In the genomic region with DNA sequence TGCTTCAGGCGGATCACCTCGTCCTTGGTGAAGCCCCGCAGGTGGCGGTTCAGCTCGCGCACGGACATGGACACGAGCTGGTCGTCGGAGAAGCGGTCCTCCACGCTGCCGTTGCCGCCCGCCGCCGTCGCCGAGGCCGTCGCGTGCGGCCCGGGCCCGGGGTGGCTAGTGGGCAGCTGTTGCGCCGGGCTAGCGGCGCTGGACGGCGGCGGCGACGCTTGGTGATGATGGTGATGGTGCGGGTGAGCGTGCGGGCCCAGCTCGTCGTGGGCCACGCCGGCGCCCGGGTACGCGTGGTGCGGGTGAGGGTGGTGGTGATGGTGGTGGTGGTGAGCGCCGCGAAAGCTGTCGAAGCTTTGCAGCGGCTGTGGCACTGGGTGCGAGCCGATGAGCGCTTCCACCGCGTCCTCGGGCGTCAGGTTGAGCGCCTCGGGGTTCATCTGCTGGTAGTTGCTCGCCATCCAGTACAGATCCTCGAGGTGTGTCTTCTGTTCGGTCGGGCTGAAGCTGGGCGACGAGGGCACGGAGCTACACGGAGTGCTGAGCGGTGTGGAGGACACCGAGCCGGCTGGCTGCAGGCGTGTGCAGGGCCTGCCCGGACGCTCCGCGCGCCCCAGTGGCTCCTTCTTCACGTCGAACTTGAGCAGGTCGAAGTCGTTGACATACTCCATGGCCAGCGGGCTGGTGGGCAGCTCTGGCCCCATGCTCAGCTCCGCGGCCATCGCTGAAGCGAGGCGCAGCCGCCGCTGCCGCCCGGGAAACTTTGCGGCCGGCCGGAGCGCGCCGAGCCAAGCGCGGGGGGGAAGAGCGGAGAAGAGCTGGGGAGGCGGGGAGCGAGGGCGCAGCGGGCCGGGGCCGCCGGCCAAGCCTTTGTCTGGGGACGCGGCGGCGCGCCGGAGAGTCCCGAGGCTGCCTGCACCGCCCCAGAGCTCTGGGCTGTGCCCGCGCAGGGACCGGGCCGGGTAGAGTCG, we compare ENCODE assay signal across 8 cellular contexts. TPM values are rescaled to one million over a fixed set of nuclear protein-coding genes. Genes with fewer than 3 reads are reported as not detected.
DNase-seq lines count a peak whose midpoint lies in the region; ATAC-seq and TF ChIP-seq lines count a peak whose summit lies in the region.

No MANE protein-coding gene starts in this region.

- H3K4me3 ChIP-seq in BLaER1 (peak overlapping the region; percentile 73), Loucy (ENCODE audit: low read length, poor library complexity, severe bottlenecking) (peak overlapping the region; percentile 83), dorsolateral prefrontal cortex (peak overlapping the region; percentile 50 to 82 (median 68)), aorta (ENCODE audit: low read length in 2 of 2) (peak overlapping the region; percentile 31 to 54)

- TF ChIP-seq CTCF in Loucy (conservative IDR thresholded peaks at IDR 0.05; ENCODE audit: low read length) (no peak), dorsolateral prefrontal cortex (IDR thresholded peaks at IDR 0.05 in 54 of 56, conservative IDR thresholded peaks at IDR 0.05 in 2 of 56; ENCODE audit: low read depth in 1 of 56, partially characterized antibody in 56 of 56) (peak in 3 of 56 donors; percentile 5 to 7 (median 6))

- H3K4me1 ChIP-seq in BLaER1 (peaks cover 14% of the 10 kb centered on the region), Loucy (ENCODE audit: insufficient read depth, low read length, poor library complexity, severe bottlenecking) (peaks cover 14% of the 10 kb centered on the region), aorta (ENCODE audit: control insufficient read depth in 1 of 2, insufficient read depth in 2 of 2, low read length in 2 of 2) (no peaks in the 10 kb centered on the region)

- H3K9me3 ChIP-seq in BLaER1 (0 out of 2 replicates have a peak, but pooled peaks cover 6% of the 10 kb centered on the region), Loucy (ENCODE audit: insufficient read depth, low read depth, low read length) (no peaks in the 10 kb centered on the region), aorta (ENCODE audit: control insufficient read depth, low read length) (no peaks in the 10 kb centered on the region)

- 0 to 1% methylated on average over 108 to 120 of the region's 120 CpGs for WGBS in aorta, 2 donors

- H3K27me3 ChIP-seq in BLaER1 (peaks cover 89% of the 10 kb centered on the region), Loucy (ENCODE audit: insufficient read depth, low read length, poor library complexity, severe bottlenecking) (no peaks in the 10 kb centered on the region), dorsolateral prefrontal cortex (peaks cover 0 to 80% (median 45%) of the 10 kb centered on the region in 45 donors), aorta (ENCODE audit: control insufficient read depth in 1 of 2, insufficient read depth in 2 of 2, low read length in 1 of 2) (no peaks in the 10 kb centered on the region)

- H3K79me2 ChIP-seq in Loucy (ENCODE audit: insufficient read depth, low read length) = no peaks in the 10 kb centered on the region; the same call in 1 of the 2 replicates

- H3F3A ChIP-seq in Loucy (ENCODE audit: low read depth) = 0 out of 2 replicates have a peak, but pooled peaks cover 4% of the 10 kb centered on the region

- H3K9ac ChIP-seq in BLaER1 = peak overlapping the region; percentile 65; the same call in 1 of the 2 replicates
- H3K9ac ChIP-seq in Loucy (ENCODE audit: low read depth, low read length, poor library complexity, severe bottlenecking) = peak overlapping the region; percentile 73

- ATAC-seq in aorta (ENCODE audit: low FRiP score) = peak; percentile 0
- no peak for ATAC-seq in HG03378 (IDR thresholded peaks at IDR 0.05; ENCODE audit: unreplicated experiment)

- no peak overlapping the region for H3K27ac ChIP-seq in BLaER1
- peak overlapping the region; percentile 52 to 99 (median 94) for H3K27ac ChIP-seq in dorsolateral prefrontal cortex
- H3K27ac ChIP-seq in aorta (ENCODE audit: low read depth in 1 of 2, low read length in 2 of 2) = peak overlapping the region; percentile 19 to 42

- DNase-seq in dorsolateral prefrontal cortex (peak in 1 of 10 donors; percentile 53), mesenteric fat pad (ENCODE audit: low spot score) (peak; percentile 90), aorta (peak; percentile 75 to 82), NCI-H2029 (lab: John Stamatoyannopoulos, UW) (no peak), NCI-H510A (lab: John Stamatoyannopoulos, UW) (no peak)

- peak overlapping the region; percentile 73; the same call in 1 of the 2 replicates for H2AFZ ChIP-seq in Loucy (ENCODE audit: low read length)

- intact Hi-C loops in dorsolateral prefrontal cortex (cut with DNase I) (loop anchor here (2.0 to 10.0 kb wide), 4 partner anchors 424 to 1421 kb away; no protein-coding TSS in a partner anchor), aorta (cut with DNase I) (loop anchor here (2.0 to 10.0 kb wide), 7 partner anchors 56 to 526 kb away; no protein-coding TSS in a partner anchor)

- H3K36me3 ChIP-seq in BLaER1 (no peaks in the 10 kb centered on the region), Loucy (ENCODE audit: insufficient read depth, low read length) (no peaks in the 10 kb centered on the region), aorta (ENCODE audit: control insufficient read depth in 1 of 2, insufficient read depth in 2 of 2, low read length in 1 of 2) (no peaks in the 10 kb centered on the region)

- no peaks in the 10 kb centered on the region for H3K9me2 ChIP-seq in Loucy (replicated peaks; ENCODE audit: low read depth, low read length)

- H3K4me2 ChIP-seq in BLaER1 = peak overlapping the region; percentile 100
- peak overlapping the region; percentile 91 for H3K4me2 ChIP-seq in Loucy (ENCODE audit: low read depth, low read length, poor library complexity, severe bottlenecking)

- H4K20me1 ChIP-seq in BLaER1 (peaks cover 66% of the 10 kb centered on the region), Loucy (ENCODE audit: insufficient read depth, low read length, poor library complexity, severe bottlenecking) (no peaks in the 10 kb centered on the region)

RNA-seq across cellular contexts. Expression of a gene that starts 0.6 kb away (rescaled TPM):
- total RNA-seq in dorsolateral prefrontal cortex = 10 to 100 TPM in 113 of 120 experiments, 1 to 10 TPM in 7; 5.9 to 32.8 (median 14.7) TPM
- 86.0 TPM for total RNA-seq in mesenteric fat pad
- 10 to 100 TPM; 55.0 to 66.3 TPM for total RNA-seq in aorta
- 10 to 100 TPM in 1 of 2 donors, 1 to 10 TPM in 1; 4.2 to 20.8 TPM for polyA plus RNA-seq in aorta

Comparison
In these comparisons a context has a peak if more than half of its experiments do, and no peak if none do; other contexts are left out.
1. DNase-seq: peak in mesenteric fat pad (single experiment) and aorta (2 of 2); none in NCI-H2029 (single experiment) and NCI-H510A (single experiment).
2. Peak in every context shown above with its lines, with median percentiles within 50 percentile points of each other: H3K4me3 ChIP-seq.